14 cellular contexts compared by ENCODE assay signal in the genomic region with DNA sequence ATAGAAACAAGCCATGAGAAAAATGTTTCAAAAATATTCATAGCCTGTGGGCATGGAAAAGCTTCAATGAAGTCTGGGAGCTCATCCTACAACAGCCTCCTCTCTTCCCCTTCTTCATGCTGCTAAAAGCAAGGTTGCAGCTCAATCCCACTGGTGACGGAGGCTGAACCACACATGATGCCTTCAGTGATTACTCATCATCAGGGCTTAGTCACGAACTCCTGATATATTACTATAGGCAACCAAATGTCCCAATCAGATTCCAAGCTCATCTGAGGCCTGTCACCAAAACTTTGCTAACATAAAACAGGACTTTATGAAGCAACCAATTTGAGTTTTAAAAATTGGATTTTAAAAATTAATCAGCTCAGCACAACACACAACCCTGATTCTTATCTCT. TPM values are rescaled to one million over a fixed set of nuclear protein-coding genes. Genes with fewer than 3 reads are reported as not detected.
A peak's percentile ranks its signal among the peaks of the same experiment; 100 is the strongest.
DNase-seq lines count a peak whose midpoint lies in the region; ATAC-seq, FAIRE-seq and TF ChIP-seq lines count a peak whose summit lies in the region.
"Had no signal": no experiment of that assay in that cellular context is flagged by ENCODE, and none has a peak within 500 bp of the region (broad histone marks: within the 10 kb centered on the region; RNA-seq: fewer than 3 reads in every experiment).

No MANE protein-coding gene starts in this region.

- TF ChIP-seq POLR2A in GM12878 (IDR thresholded peaks at IDR 0.05; ENCODE audit: low read depth, low read length), result no peak

- in situ Hi-C loops in GM12878 (cut with MboI), result no loop called here

- CTCF ChIA-PET in GM12878 (lab: Yijun Ruan, JAX), result interaction anchor here (0.5 kb wide), 1 partner anchor 336 kb away, joined by 3 read pairs; no protein-coding TSS in a partner anchor

- ATAC-seq in GM12878, result peak; percentile 46; the same call in 2 of the 3 replicates
- no peak for ATAC-seq in GM18511 (IDR thresholded peaks at IDR 0.05; ENCODE audit: unreplicated experiment)
- no peak for ATAC-seq in HG03139 (IDR thresholded peaks at IDR 0.05; ENCODE audit: unreplicated experiment)
- ATAC-seq: effector memory CD8-positive, alpha-beta T cell had no signal

- BruUV-seq in GM12878 (replicated peaks; lab: Mats Ljungman, UMichigan), result no TSS peak

- no peak for TF ChIP-seq RAD21 in GM12878 (IDR thresholded peaks at IDR 0.05; ENCODE audit: insufficient read depth, low read depth, low read length)

- no peak for TF ChIP-seq CTCF in GM12878 (IDR thresholded peaks at IDR 0.05 in 2 of 3, conservative IDR thresholded peaks at IDR 0.05 in 1 of 3; ENCODE audit: control insufficient read depth in 2 of 3, extremely low read depth in 1 of 3, insufficient read depth in 1 of 3, low read depth in 3 of 3, low read length in 3 of 3)
- TF ChIP-seq CTCF in tibial artery (IDR thresholded peaks at IDR 0.05), result no peak

- FAIRE-seq in GM12878 (lab: Jason Lieb, UNC), result no peak

- H3K9me3 ChIP-seq in GM12878 (replicated peaks; ENCODE audit: control insufficient read depth, insufficient read depth, low read length) (no peaks in the 10 kb centered on the region; the same call in 2 of the 3 replicates), tibial artery (no peaks in the 10 kb centered on the region)
- H3K9me3 ChIP-seq: Caco-2 had no signal

- RAD21 ChIA-PET in GM12878 (lab: Charles Lee; ENCODE audit: unreplicated experiment), result interaction anchor here (0.6 to 1.0 kb wide), 2 partner anchors 97 to 1794 kb away, joined by 3 read pairs; no protein-coding TSS in a partner anchor

- no peak overlapping the region for H3K9ac ChIP-seq in GM12878 (ENCODE audit: control insufficient read depth, insufficient read depth, low read length)

- no peaks in the 10 kb centered on the region for H3K79me2 ChIP-seq in GM12878 (ENCODE audit: control insufficient read depth, insufficient read depth, low read length)

- H3K4me2 ChIP-seq in GM12878 (ENCODE audit: control insufficient read depth, insufficient read depth), result no peak overlapping the region

- no peak overlapping the region for H2AFZ ChIP-seq in GM12878 (ENCODE audit: control insufficient read depth, low read depth, low read length)

- peak; percentile 90 for DNase-seq in ELR (ENCODE audit: low read depth)
- peak; percentile 77 for DNase-seq in HS-5 (ENCODE audit: low read depth)
- no peak for DNase-seq in GM12878 (ENCODE audit: low read depth, low spot score)
- peak; percentile 65 for DNase-seq in kidney tubule cell (ENCODE audit: low spot score)
- no peak for DNase-seq in NCI-H2107 (lab: John Stamatoyannopoulos, UW)
- no peak for DNase-seq in tibial artery
- DNase-seq: Caco-2; effector memory CD8-positive, alpha-beta T cell; islet precursor cell; nephron progenitor cell had no signal

- intact Hi-C loops in GM12878 (cut with micrococcal nuclease; ENCODE audit: unreplicated experiment) (no loop called here), tibial artery (cut with DNase I; ENCODE audit: low total_unique reads) (no loop called here)

- H3K4me3 ChIP-seq in GM12878 (no peak overlapping the region), tibial artery (no peak overlapping the region)
- H3K4me3 ChIP-seq: SK-N-MC had no signal

- H3K27me3 ChIP-seq in GM12878 (replicated peaks in 1 of 2; ENCODE audit: control insufficient read depth in 2 of 2, insufficient read depth in 2 of 2, low read length in 1 of 2) (no peaks in the 10 kb centered on the region), tibial artery (no peaks in the 10 kb centered on the region)

- WGBS in GM12878 (ENCODE audit: insufficient coverage, insufficient replicate concordance, low lambda C conversion rate, missing lambda C conversion rate), result 17% methylated on average over 2 of the region's 2 CpGs

- H3K4me1 ChIP-seq in GM12878 (ENCODE audit: control insufficient read depth, insufficient read depth, low read length) (no peaks in the 10 kb centered on the region), tibial artery (no peaks in the 10 kb centered on the region)
- H3K4me1 ChIP-seq: Caco-2 had no signal

- TF ChIP-seq EP300 in GM12878 (IDR thresholded peaks at IDR 0.05; ENCODE audit: borderline replicate concordance in 1 of 2, control insufficient read depth in 1 of 2, low read depth in 2 of 2, low read length in 2 of 2), result no peak

- no peaks in the 10 kb centered on the region for H3K36me3 ChIP-seq in GM12878 (ENCODE audit: control insufficient read depth in 2 of 2, insufficient read depth in 2 of 2, low read length in 1 of 2)
- no peaks in the 10 kb centered on the region for H3K36me3 ChIP-seq in tibial artery

- H4K20me1 ChIP-seq in GM12878 (ENCODE audit: control insufficient read depth, insufficient read depth), result no peaks in the 10 kb centered on the region

- POLR2A ChIA-PET in GM12878 (lab: Charles Lee), result no interaction called here

- H3K27ac ChIP-seq in GM12878 (ENCODE audit: control insufficient read depth, insufficient read depth) (no peak overlapping the region), tibial artery (no peak overlapping the region)
- H3K27ac ChIP-seq: SK-N-MC had no signal

- SMC1A ChIA-PET in GM12878 (lab: Charles Lee; ENCODE audit: uncharacterized antibody, unreplicated experiment), result interaction anchor here (0.7 kb wide), 1 partner anchor 99 kb away, joined by 3 read pairs; no protein-coding TSS in a partner anchor

TF ChIP-seq in GM12878, 131 proteins besides CTCF, POLR2A, EP300 and RAD21:
- no peak for TF ChIP-seq ZNF274 (IDR thresholded peaks at IDR 0.05; ENCODE audit: insufficient read depth, insufficient read length)
- no peak for TF ChIP-seq ESRRA (IDR thresholded peaks at IDR 0.05; ENCODE audit: low read length)
- TF ChIP-seq TCF12 (IDR thresholded peaks at IDR 0.05; ENCODE audit: low read depth, low read length), result no peak
- TF ChIP-seq ZBED1 (IDR thresholded peaks at IDR 0.05; ENCODE audit: borderline replicate concordance), result no peak
- TF ChIP-seq NR2F1 (conservative IDR thresholded peaks at IDR 0.05), result no peak
- no peak for TF ChIP-seq BMI1 (IDR thresholded peaks at IDR 0.05; ENCODE audit: borderline replicate concordance)
- TF ChIP-seq LARP7 (IDR thresholded peaks at IDR 0.05), result no peak
- no peak for TF ChIP-seq MYC (IDR thresholded peaks at IDR 0.05; ENCODE audit: insufficient read depth, insufficient read length, insufficient replicate concordance, low read length, severe bottlenecking)
- no peak for TF ChIP-seq CBX5 (IDR thresholded peaks at IDR 0.05; ENCODE audit: low read depth)
- TF ChIP-seq NFIC (IDR thresholded peaks at IDR 0.05; ENCODE audit: low read depth, low read length), result no peak
- no peak for TF ChIP-seq GABPA (IDR thresholded peaks at IDR 0.05; ENCODE audit: low read depth)
- no peak for TF ChIP-seq JUND (IDR thresholded peaks at IDR 0.05; ENCODE audit: low read depth, low read length)
- TF ChIP-seq, protein P1, sequence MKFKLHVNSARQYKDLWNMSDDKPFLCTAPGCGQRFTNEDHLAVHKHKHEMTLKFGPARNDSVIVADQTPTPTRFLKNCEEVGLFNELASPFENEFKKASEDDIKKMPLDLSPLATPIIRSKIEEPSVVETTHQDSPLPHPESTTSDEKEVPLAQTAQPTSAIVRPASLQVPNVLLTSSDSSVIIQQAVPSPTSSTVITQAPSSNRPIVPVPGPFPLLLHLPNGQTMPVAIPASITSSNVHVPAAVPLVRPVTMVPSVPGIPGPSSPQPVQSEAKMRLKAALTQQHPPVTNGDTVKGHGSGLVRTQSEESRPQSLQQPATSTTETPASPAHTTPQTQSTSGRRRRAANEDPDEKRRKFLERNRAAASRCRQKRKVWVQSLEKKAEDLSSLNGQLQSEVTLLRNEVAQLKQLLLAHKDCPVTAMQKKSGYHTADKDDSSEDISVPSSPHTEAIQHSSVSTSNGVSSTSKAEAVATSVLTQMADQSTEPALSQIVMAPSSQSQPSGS (IDR thresholded peaks at IDR 0.05; ENCODE audit: low read length), result no peak
- TF ChIP-seq MYB (IDR thresholded peaks at IDR 0.05; ENCODE audit: borderline replicate concordance, low read depth, low read length), result no peak
- no peak for TF ChIP-seq JUNB (IDR thresholded peaks at IDR 0.05)
- no peak for TF ChIP-seq RELA (IDR thresholded peaks at IDR 0.05; ENCODE audit: borderline replicate concordance, partially characterized antibody)
- no peak for TF ChIP-seq MTA2 (IDR thresholded peaks at IDR 0.05; ENCODE audit: low read depth)

RNA-seq across cellular contexts. Expression of a gene that starts 24.0 kb away (rescaled TPM):
- total RNA-seq in GM12878 (2013; cell fraction: nucleolus; rRNA removed), result not detected in 2 replicates
- total RNA-seq in GM12878 (2014; rRNA removed), result not detected in 2 replicates
- not detected in 2 replicates for total RNA-seq in GM12878 (2014; rRNA removed; fragmentation: Illumina TruSeq; extraction: Trizol)
- not detected in 2 replicates for total RNA-seq in GM12878 (2021)
- not detected for polyA plus RNA-seq in GM12878 (2011; ENCODE audit: low read depth)
- 0.04 TPM in 1 of 2 replicates, not detected in the other for polyA plus RNA-seq in GM12878 (2011; rRNA removed)
- polyA plus RNA-seq in GM12878 (2011; cell fraction: cytosol; rRNA removed), result not detected in 2 replicates
- polyA plus RNA-seq in GM12878 (2011; cell fraction: nucleus; rRNA removed), result not detected in 2 replicates
- polyA plus RNA-seq in GM12878 (2012), result not detected in 2 replicates
- polyA plus RNA-seq in GM12878 (2014; fragmentation: Illumina TruSeq; extraction: Trizol), result not detected in 2 replicates
- not detected for polyA plus RNA-seq in GM12878 (2014; fragmentation: Nextera tagmentation; extraction: Ambion mirVana)
- not detected in 2 replicates for polyA plus RNA-seq in GM12878 (2014; rRNA removed)
- not detected for polyA plus RNA-seq in GM12878 (2016; fragmentation: Nextera tagmentation; extraction: Ambion mirVana)
- not detected in 2 replicates for polyA minus RNA-seq in GM12878 (2011; rRNA and poly(A)+ RNA removed)
- not detected in 2 replicates for polyA minus RNA-seq in GM12878 (2011; cell fraction: cytosol; rRNA and poly(A)+ RNA removed)
- polyA minus RNA-seq in GM12878 (2011; cell fraction: nucleus; rRNA and poly(A)+ RNA removed), result not detected in 2 replicates
- total RNA-seq: Caco-2, NCI-H460 had no signal

Comparison
In these comparisons a context has a peak if more than half of its experiments do, and no peak if none do; other contexts are left out.
1. DNase-seq: peak in ELR (single experiment), HS-5 (single experiment) and kidney tubule cell (single experiment); none in GM12878 (single experiment), NCI-H2107 (single experiment) and tibial artery (0 of 2).